Comparison of ENCODE assay signal across 11 cellular contexts in genomic region chr15:56371495-56372147, GRCh38. TPM values are rescaled to one million over a fixed set of nuclear protein-coding genes. Genes with fewer than 3 reads are reported as not detected.
DNase-seq lines count a peak whose midpoint lies in the region; ATAC-seq and TF ChIP-seq lines count a peak whose summit lies in the region.
"Had no signal": no experiment of that assay in that cellular context is flagged by ENCODE, and none has a peak within 500 bp of the region (broad histone marks: within the 10 kb centered on the region; RNA-seq: fewer than 3 reads in every experiment).

No MANE protein-coding gene starts in this region.

- H3K4me1 ChIP-seq in OCI-LY3 (ENCODE audit: low read length) = peaks cover 30% of the 10 kb centered on the region

- H3K36me3 ChIP-seq in OCI-LY3 (replicated peaks; ENCODE audit: low read depth, low read length) = no peaks in the 10 kb centered on the region

- POLR2A ChIA-PET in GM10248 (lab: Yijun Ruan, JAX) = no interaction called here

- H3K79me2 ChIP-seq in OCI-LY3 (ENCODE audit: low read length) = no peaks in the 10 kb centered on the region

- H3K4me1 Mint-ChIP-seq in activated CD8-positive, alpha-beta memory T cell treated with anti-CD3 and anti-CD28 coated beads, Interleukin-2, amount 10 ng/mL, durations not matched to agents 7 days and 5 days = peaks cover 5% of the 10 kb centered on the region
- H3K4me1 Mint-ChIP-seq: nephron had no signal

- H3K4me3 Mint-ChIP-seq in activated CD8-positive, alpha-beta memory T cell treated with anti-CD3 and anti-CD28 coated beads, Interleukin-2, amount 10 ng/mL, durations not matched to agents 7 days and 5 days = no peak overlapping the region
- H3K4me3 Mint-ChIP-seq: nephron had no signal

- no peaks in the 10 kb centered on the region for H3K9me3 Mint-ChIP-seq in activated CD8-positive, alpha-beta memory T cell treated with anti-CD3 and anti-CD28 coated beads, Interleukin-2, amount 10 ng/mL, durations not matched to agents 7 days and 5 days (ENCODE audit: low read depth)

- ATAC-seq in GM19324 (IDR thresholded peaks at IDR 0.05; ENCODE audit: low FRiP score, unreplicated experiment) = peak; percentile 83
- ATAC-seq in HG02885 (IDR thresholded peaks at IDR 0.05; ENCODE audit: poor library complexity, unreplicated experiment) = peak; percentile 88
- ATAC-seq in activated CD8-positive, alpha-beta memory T cell treated with anti-CD3 and anti-CD28 coated beads, Interleukin-2, amount 10 ng/mL, durations not matched to agents 7 days and 5 days = no peak

- peaks cover 28% of the 10 kb centered on the region for H3K27me3 Mint-ChIP-seq in activated CD8-positive, alpha-beta memory T cell treated with anti-CD3 and anti-CD28 coated beads, Interleukin-2, amount 10 ng/mL, durations not matched to agents 7 days and 5 days

- H3K4me2 ChIP-seq in OCI-LY3 (ENCODE audit: low read length) = peak overlapping the region; percentile 78

- no peak overlapping the region for H3K27ac Mint-ChIP-seq in activated CD8-positive, alpha-beta memory T cell treated with anti-CD3 and anti-CD28 coated beads, Interleukin-2, amount 10 ng/mL, durations not matched to agents 7 days and 5 days
- H3K27ac Mint-ChIP-seq: nephron had no signal

- no peaks in the 10 kb centered on the region for H4K20me1 ChIP-seq in OCI-LY3 (ENCODE audit: insufficient read depth, low read length)

- peak overlapping the region; percentile 26; the same call in 1 of the 2 replicates for H3K27ac ChIP-seq in OCI-LY3 (ENCODE audit: low read length)
- H3K27ac ChIP-seq: C4-2B had no signal

- TF ChIP-seq CTCF in GM10248 (IDR thresholded peaks at IDR 0.05; ENCODE audit: control extremely low read depth, extremely low read depth, low read depth, missing control alignments) (no peak), OCI-LY3 (IDR thresholded peaks at IDR 0.05; ENCODE audit: low read depth, low read length) (no peak)

- H3K4me3 ChIP-seq in OCI-LY3 (ENCODE audit: low read length) = peak overlapping the region; percentile 37

- H3K9me3 ChIP-seq in OCI-LY3 (ENCODE audit: insufficient read depth, low read length) = no peaks in the 10 kb centered on the region

- 0 out of 2 replicates have a peak, but pooled peaks cover 4% of the 10 kb centered on the region for H3K27me3 ChIP-seq in OCI-LY3 (ENCODE audit: low read depth, low read length)

- CTCF ChIA-PET in GM10248 (lab: Yijun Ruan, JAX) = interaction anchor here (0.7 to 1.8 kb wide), 3 partner anchors 14 to 126 kb away, joined by 3 to 7 read pairs (median 4); no protein-coding TSS in a partner anchor
- CTCF ChIA-PET in activated CD8-positive, alpha-beta memory T cell treated with anti-CD3 and anti-CD28 coated beads, Interleukin-2, amount 10 ng/mL, durations not matched to agents 7 days and 5 days (lab: Charles Lee) = no interaction called here

- H3K36me3 Mint-ChIP-seq in activated CD8-positive, alpha-beta memory T cell treated with anti-CD3 and anti-CD28 coated beads, Interleukin-2, amount 10 ng/mL, durations not matched to agents 7 days and 5 days = no peaks in the 10 kb centered on the region

- H3K9ac ChIP-seq in OCI-LY3 (ENCODE audit: low read length) = no peak overlapping the region

- peak; percentile 52 for DNase-seq in GM10248 (ENCODE audit: extremely low spot score)
- no peak for DNase-seq in central memory CD4-positive, alpha-beta T cell
- no peak for DNase-seq in NCI-H2196 treated with DMSO at 0.1 percent for 48 hours (lab: John Stamatoyannopoulos, UW; ENCODE audit: unreplicated experiment)
- no peak for DNase-seq in dedifferentiated amniotic fluid mesenchymal stem cell (ENCODE audit: extremely low spot score)
- DNase-seq in activated CD8-positive, alpha-beta memory T cell treated with anti-CD3 and anti-CD28 coated beads, Interleukin-2, amount 10 ng/mL, durations not matched to agents 7 days and 5 days = no peak
- DNase-seq: NCI-H2227 treated with DMSO at 0.1 percent for 48 hours had no signal

- H2AFZ ChIP-seq in OCI-LY3 (ENCODE audit: low read depth, low read length) = no peak overlapping the region

RNA-seq across cellular contexts. Expression of gene TEX9, which starts 6.4 kb away (rescaled TPM):
- total RNA-seq in activated CD8-positive, alpha-beta memory T cell treated with anti-CD3 and anti-CD28 coated beads, Interleukin-2, amount 10 ng/mL, durations not matched to agents 7 days and 5 days = 1 to 10 TPM in 1 of 2 experiments, under 1 TPM in 1; 0.76 to 1.8 TPM
